In genomic region chr17:49240619-49241018, GRCh38 we compare ENCODE assay signal across 2 cellular contexts.
TF ChIP-seq lines count a peak whose summit lies in the region.

No MANE protein-coding gene starts in this region.

TF ChIP-seq in HepG2, 621 proteins besides CTCF, POLR2A, EP300 and RAD21:
- TF ChIP-seq ZNF24 (IDR thresholded peaks at IDR 0.05) (0 out of 2 replicates have a peak, but pooled peaks have one; percentile 66), SMC3 (IDR thresholded peaks at IDR 0.05; ENCODE audit: low read length) (no peak), REST (IDR thresholded peaks at IDR 0.05; ENCODE audit: borderline replicate concordance in 1 of 2, low read depth in 1 of 2, low read length in 2 of 2) (no peak)

TF ChIP-seq in K562, 482 proteins besides CTCF, POLR2A, EP300 and RAD21:
- TF ChIP-seq VEZF1 (CRISPR knock-in tag; IDR thresholded peaks at IDR 0.05) (no peak), ZNF77 (CRISPR knock-in tag; IDR thresholded peaks at IDR 0.05) (no peak), ESRRA (IDR thresholded peaks at IDR 0.05; ENCODE audit: borderline replicate concordance, low read depth) (peak; percentile 70; the same call in 1 of the 2 replicates), RNF2 (IDR thresholded peaks at IDR 0.05) (no peak), ZNF24 (IDR thresholded peaks at IDR 0.05) (peak; percentile 95), GABPA (tag; conservative IDR thresholded peaks at IDR 0.05; ENCODE audit: low read depth) (no peak)
TF ChIP-seq in K562: peak in this region for 2.
